ENCODE assay signal across 1 cellular context in genomic region chr20:6007529-6008103, GRCh38.
A peak's percentile ranks its signal among the peaks of the same experiment; 100 is the strongest.
TF ChIP-seq lines count a peak whose summit lies in the region.

No MANE protein-coding gene starts in this region.

TF ChIP-seq in HepG2, 621 proteins besides CTCF, POLR2A, EP300 and RAD21 (continued from another document and continues in another):
- TF ChIP-seq NCOA1 (CRISPR knock-in tag; IDR thresholded peaks at IDR 0.05), result peak; percentile 26; the same call in 1 of the 2 replicates
- TF ChIP-seq ZNF644 (CRISPR knock-in tag; IDR thresholded peaks at IDR 0.05; ENCODE audit: low read depth), result peak; percentile 55; the same call in 1 of the 2 replicates
- TF ChIP-seq ATF2 (CRISPR knock-in tag; IDR thresholded peaks at IDR 0.05), result peak; percentile 84
- TF ChIP-seq DRAP1 (CRISPR knock-in tag; IDR thresholded peaks at IDR 0.05), result peak; percentile 65
- peak; percentile 57; the same call in 1 of the 2 replicates for TF ChIP-seq ZBTB21 (CRISPR knock-in tag; IDR thresholded peaks at IDR 0.05)
- 0 out of 2 replicates have a peak, but pooled peaks have one; percentile 25 for TF ChIP-seq ZBTB2 (CRISPR knock-in tag; IDR thresholded peaks at IDR 0.05; ENCODE audit: low read depth)
- peak; percentile 99 for TF ChIP-seq SMYD3 (CRISPR knock-in tag; IDR thresholded peaks at IDR 0.05)
- no peak for TF ChIP-seq ZNF672 (CRISPR knock-in tag; IDR thresholded peaks at IDR 0.05)
- TF ChIP-seq POLR2AphosphoS2 (IDR thresholded peaks at IDR 0.05; ENCODE audit: low read depth, low read length), result no peak
- TF ChIP-seq MXD4 (CRISPR knock-in tag; IDR thresholded peaks at IDR 0.05), result peak; percentile 77
- TF ChIP-seq, protein P1, sequence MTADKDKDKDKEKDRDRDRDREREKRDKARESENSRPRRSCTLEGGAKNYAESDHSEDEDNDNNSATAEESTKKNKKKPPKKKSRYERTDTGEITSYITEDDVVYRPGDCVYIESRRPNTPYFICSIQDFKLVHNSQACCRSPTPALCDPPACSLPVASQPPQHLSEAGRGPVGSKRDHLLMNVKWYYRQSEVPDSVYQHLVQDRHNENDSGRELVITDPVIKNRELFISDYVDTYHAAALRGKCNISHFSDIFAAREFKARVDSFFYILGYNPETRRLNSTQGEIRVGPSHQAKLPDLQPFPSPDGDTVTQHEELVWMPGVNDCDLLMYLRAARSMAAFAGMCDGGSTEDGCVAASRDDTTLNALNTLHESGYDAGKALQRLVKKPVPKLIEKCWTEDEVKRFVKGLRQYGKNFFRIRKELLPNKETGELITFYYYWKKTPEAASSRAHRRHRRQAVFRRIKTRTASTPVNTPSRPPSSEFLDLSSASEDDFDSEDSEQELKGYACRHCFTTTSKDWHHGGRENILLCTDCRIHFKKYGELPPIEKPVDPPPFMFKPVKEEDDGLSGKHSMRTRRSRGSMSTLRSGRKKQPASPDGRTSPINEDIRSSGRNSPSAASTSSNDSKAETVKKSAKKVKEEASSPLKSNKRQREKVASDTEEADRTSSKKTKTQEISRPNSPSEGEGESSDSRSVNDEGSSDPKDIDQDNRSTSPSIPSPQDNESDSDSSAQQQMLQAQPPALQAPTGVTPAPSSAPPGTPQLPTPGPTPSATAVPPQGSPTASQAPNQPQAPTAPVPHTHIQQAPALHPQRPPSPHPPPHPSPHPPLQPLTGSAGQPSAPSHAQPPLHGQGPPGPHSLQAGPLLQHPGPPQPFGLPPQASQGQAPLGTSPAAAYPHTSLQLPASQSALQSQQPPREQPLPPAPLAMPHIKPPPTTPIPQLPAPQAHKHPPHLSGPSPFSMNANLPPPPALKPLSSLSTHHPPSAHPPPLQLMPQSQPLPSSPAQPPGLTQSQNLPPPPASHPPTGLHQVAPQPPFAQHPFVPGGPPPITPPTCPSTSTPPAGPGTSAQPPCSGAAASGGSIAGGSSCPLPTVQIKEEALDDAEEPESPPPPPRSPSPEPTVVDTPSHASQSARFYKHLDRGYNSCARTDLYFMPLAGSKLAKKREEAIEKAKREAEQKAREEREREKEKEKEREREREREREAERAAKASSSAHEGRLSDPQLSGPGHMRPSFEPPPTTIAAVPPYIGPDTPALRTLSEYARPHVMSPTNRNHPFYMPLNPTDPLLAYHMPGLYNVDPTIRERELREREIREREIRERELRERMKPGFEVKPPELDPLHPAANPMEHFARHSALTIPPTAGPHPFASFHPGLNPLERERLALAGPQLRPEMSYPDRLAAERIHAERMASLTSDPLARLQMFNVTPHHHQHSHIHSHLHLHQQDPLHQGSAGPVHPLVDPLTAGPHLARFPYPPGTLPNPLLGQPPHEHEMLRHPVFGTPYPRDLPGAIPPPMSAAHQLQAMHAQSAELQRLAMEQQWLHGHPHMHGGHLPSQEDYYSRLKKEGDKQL (CRISPR knock-in tag; IDR thresholded peaks at IDR 0.05; ENCODE audit: low read depth), result peak; percentile 93
- no peak for TF ChIP-seq ZNF274 (CRISPR knock-in tag; IDR thresholded peaks at IDR 0.05)
- TF ChIP-seq ERF (CRISPR knock-in tag; IDR thresholded peaks at IDR 0.05), result peak; percentile 92
- TF ChIP-seq CREM (IDR thresholded peaks at IDR 0.05), result peak; percentile 95
- TF ChIP-seq CREM (CRISPR knock-in tag; IDR thresholded peaks at IDR 0.05), result no peak
- TF ChIP-seq ZNF264 (CRISPR knock-in tag; IDR thresholded peaks at IDR 0.05), result peak; percentile 70; the same call in 1 of the 2 replicates
- peak; percentile 97 for TF ChIP-seq HNF4A (CRISPR knock-in tag; IDR thresholded peaks at IDR 0.05)
- TF ChIP-seq, protein P2, sequence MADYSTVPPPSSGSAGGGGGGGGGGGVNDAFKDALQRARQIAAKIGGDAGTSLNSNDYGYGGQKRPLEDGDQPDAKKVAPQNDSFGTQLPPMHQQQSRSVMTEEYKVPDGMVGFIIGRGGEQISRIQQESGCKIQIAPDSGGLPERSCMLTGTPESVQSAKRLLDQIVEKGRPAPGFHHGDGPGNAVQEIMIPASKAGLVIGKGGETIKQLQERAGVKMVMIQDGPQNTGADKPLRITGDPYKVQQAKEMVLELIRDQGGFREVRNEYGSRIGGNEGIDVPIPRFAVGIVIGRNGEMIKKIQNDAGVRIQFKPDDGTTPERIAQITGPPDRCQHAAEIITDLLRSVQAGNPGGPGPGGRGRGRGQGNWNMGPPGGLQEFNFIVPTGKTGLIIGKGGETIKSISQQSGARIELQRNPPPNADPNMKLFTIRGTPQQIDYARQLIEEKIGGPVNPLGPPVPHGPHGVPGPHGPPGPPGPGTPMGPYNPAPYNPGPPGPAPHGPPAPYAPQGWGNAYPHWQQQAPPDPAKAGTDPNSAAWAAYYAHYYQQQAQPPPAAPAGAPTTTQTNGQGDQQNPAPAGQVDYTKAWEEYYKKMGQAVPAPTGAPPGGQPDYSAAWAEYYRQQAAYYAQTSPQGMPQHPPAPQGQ (CRISPR knock-in tag; IDR thresholded peaks at IDR 0.05; ENCODE audit: borderline replicate concordance), result peak; percentile 53; the same call in 1 of the 2 replicates
- peak; percentile 90 for TF ChIP-seq DPF2 (CRISPR knock-in tag; IDR thresholded peaks at IDR 0.05; ENCODE audit: borderline replicate concordance, low read depth)
- TF ChIP-seq, protein P3, sequence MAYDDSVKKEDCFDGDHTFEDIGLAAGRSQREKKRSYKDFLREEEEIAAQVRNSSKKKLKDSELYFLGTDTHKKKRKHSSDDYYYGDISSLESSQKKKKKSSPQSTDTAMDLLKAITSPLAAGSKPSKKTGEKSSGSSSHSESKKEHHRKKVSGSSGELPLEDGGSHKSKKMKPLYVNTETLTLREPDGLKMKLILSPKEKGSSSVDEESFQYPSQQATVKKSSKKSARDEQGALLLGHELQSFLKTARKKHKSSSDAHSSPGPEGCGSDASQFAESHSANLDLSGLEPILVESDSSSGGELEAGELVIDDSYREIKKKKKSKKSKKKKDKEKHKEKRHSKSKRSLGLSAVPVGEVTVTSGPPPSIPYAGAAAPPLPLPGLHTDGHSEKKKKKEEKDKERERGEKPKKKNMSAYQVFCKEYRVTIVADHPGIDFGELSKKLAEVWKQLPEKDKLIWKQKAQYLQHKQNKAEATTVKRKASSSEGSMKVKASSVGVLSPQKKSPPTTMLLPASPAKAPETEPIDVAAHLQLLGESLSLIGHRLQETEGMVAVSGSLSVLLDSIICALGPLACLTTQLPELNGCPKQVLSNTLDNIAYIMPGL (CRISPR knock-in tag; IDR thresholded peaks at IDR 0.05; ENCODE audit: borderline replicate concordance in 1 of 2, low read depth in 1 of 2), result peak; percentile 56 to 67; a peak in 2 of 4 replicates
- peak; percentile 84 for TF ChIP-seq KDM5A (IDR thresholded peaks at IDR 0.05; ENCODE audit: borderline replicate concordance, low read length)
- peak; percentile 68; the same call in 1 of the 2 replicates for TF ChIP-seq ZNF3 (CRISPR knock-in tag; IDR thresholded peaks at IDR 0.05)
- peak; percentile 82 for TF ChIP-seq SIX4 (CRISPR knock-in tag; IDR thresholded peaks at IDR 0.05)
- peak; percentile 27; the same call in 1 of the 2 replicates for TF ChIP-seq ELF4 (CRISPR knock-in tag; IDR thresholded peaks at IDR 0.05; ENCODE audit: borderline replicate concordance)
- TF ChIP-seq ZNF800 (CRISPR knock-in tag; IDR thresholded peaks at IDR 0.05), result peak; percentile 85; the same call in 1 of the 2 replicates
- peak; percentile 65; the same call in 1 of the 2 replicates for TF ChIP-seq SOX13 (IDR thresholded peaks at IDR 0.05)
- TF ChIP-seq SOX13 (CRISPR knock-in tag; conservative IDR thresholded peaks at IDR 0.05 in 1 of 2, IDR thresholded peaks at IDR 0.05 in 1 of 2), result peak in 1 of 2 experiments; percentile 96; a peak in 2 of 4 replicates
- TF ChIP-seq, protein P4, sequence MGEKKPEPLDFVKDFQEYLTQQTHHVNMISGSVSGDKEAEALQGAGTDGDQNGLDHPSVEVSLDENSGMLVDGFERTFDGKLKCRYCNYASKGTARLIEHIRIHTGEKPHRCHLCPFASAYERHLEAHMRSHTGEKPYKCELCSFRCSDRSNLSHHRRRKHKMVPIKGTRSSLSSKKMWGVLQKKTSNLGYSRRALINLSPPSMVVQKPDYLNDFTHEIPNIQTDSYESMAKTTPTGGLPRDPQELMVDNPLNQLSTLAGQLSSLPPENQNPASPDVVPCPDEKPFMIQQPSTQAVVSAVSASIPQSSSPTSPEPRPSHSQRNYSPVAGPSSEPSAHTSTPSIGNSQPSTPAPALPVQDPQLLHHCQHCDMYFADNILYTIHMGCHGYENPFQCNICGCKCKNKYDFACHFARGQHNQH (CRISPR knock-in tag; IDR thresholded peaks at IDR 0.05), result peak; percentile 78; the same call in 1 of the 2 replicates
- peak; percentile 89 for TF ChIP-seq SIX1 (CRISPR knock-in tag; IDR thresholded peaks at IDR 0.05; ENCODE audit: borderline replicate concordance)
- TF ChIP-seq ZKSCAN8 (CRISPR knock-in tag; IDR thresholded peaks at IDR 0.05; ENCODE audit: borderline replicate concordance), result peak; percentile 96
- peak; percentile 34 for TF ChIP-seq ZEB1 (IDR thresholded peaks at IDR 0.05; ENCODE audit: insufficient replicate concordance, low read depth)
- no peak for TF ChIP-seq ZNF564 (CRISPR knock-in tag; IDR thresholded peaks at IDR 0.05)
- peak; percentile 100 for TF ChIP-seq SKI (IDR thresholded peaks at IDR 0.05; ENCODE audit: partially characterized antibody)
- peak; percentile 90 for TF ChIP-seq ZNF609 (CRISPR knock-in tag; IDR thresholded peaks at IDR 0.05; ENCODE audit: borderline replicate concordance)
- TF ChIP-seq CCAR2 (optimal IDR thresholded peaks at IDR 0.05; ENCODE audit: low read depth, low read length), result peak; percentile 10
- TF ChIP-seq ONECUT2 (CRISPR knock-in tag; IDR thresholded peaks at IDR 0.05), result 0 out of 2 replicates have a peak, but pooled peaks have one; percentile 9
